In the genomic region with DNA sequence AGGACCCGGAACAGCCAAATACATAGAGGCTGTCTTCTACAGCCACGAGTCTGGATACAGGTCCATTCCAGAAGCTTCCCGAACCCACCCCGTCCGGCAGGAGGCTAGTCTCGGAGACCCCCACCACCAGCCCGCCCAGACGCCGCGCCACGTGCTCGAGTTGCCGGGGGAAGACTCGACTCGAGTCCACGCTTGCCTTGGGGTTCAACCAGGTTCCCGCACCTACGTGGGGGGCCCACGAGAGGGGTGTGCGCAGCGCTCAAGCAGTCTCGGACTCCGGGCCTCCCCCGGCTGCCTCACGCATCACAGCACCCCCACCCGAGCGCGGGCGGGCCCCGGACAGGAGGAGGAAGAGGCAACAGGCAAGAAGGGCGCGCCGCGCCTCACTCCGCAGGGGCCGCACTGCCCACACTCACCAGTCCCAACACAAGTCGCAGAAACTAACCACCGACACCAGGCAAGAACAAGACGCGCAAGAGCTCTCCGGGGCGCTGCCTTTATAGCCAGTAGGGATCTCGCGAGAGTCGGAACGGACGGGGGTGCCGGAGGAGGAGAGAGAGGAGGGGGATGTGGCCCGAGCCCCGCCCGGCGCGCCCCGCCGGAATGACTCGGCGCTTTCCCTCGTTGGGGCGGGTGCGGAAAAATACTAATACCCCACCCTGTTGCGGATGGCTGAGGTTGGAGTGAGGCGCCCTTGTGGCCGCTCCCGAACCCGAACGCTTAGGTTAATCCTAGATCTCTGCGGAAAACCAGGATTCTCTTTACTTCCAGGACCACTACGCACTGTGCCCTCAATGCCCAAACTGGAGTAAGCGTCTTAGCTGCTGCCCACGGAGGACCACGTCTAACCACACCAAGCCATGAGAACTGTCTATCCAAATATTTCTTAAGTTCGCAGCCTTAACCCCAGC, we compare ENCODE assay signal across 8 cellular contexts. TPM values are rescaled to one million over a fixed set of nuclear protein-coding genes. Genes with fewer than 3 reads are reported as not detected.
DNase-seq lines count a peak whose midpoint lies in the region; ATAC-seq, FAIRE-seq and TF ChIP-seq lines count a peak whose summit lies in the region.

A gene (minus strand): TSS at position 472 of the 911 bp plus-strand sequence. CDS start 2,841 bp downstream, outside the sequence.

- H3K27ac ChIP-seq in VCaP: peak within 1 kb of the TSS; percentile 87
- peak within 1 kb of the TSS; percentile 89 to 94 for H3K27ac ChIP-seq in breast epithelium
- peak within 1 kb of the TSS; percentile 96 for H3K27ac ChIP-seq in iPS-20b (ENCODE audit: low read length)
- peak within 1 kb of the TSS; percentile 89 to 92 for H3K27ac ChIP-seq in small intestine (ENCODE audit: low read depth in 1 of 2, low read length in 1 of 2)

- FAIRE-seq in A204.1 (lab: Jason Lieb, UNC): peak; percentile 25
- FAIRE-seq in small intestine (lab: Jason Lieb, UNC): no peak

- H3K4me1 ChIP-seq in breast epithelium: peaks cover 5 to 14% of the 10 kb centered on the region in 2 donors
- H3K4me1 ChIP-seq in iPS-20b (ENCODE audit: insufficient read depth, low read length): peaks cover 10% of the 10 kb centered on the region; the same call in 1 of the 2 replicates
- H3K4me1 ChIP-seq in small intestine (ENCODE audit: control insufficient read depth in 2 of 2, insufficient read depth in 1 of 2, low read depth in 1 of 2, low read length in 1 of 2): no peaks in the 10 kb centered on the region

- peak; percentile 99 for TF ChIP-seq POLR2A in breast epithelium (IDR thresholded peaks at IDR 0.05)

- intact Hi-C loops in breast epithelium (cut with DNase I; ENCODE audit: low total_unique reads): no loop called here

- DNase-seq in NCI-H2171 (lab: John Stamatoyannopoulos, UW): peak; percentile 66
- peak; percentile 95 to 99 for DNase-seq in breast epithelium (ENCODE audit: low spot score in 2 of 2)
- DNase-seq in small intestine: peak; percentile 98

- TF ChIP-seq CTCF in VCaP (conservative IDR thresholded peaks at IDR 0.05): no peak
- TF ChIP-seq CTCF in breast epithelium (IDR thresholded peaks at IDR 0.05): peak; percentile 16 to 39 (median 28)

- H3K9ac ChIP-seq in iPS-20b (ENCODE audit: low read depth, low read length): peak within 1 kb of the TSS; percentile 98

- no peaks in the 10 kb centered on the region for H3K9me3 ChIP-seq in breast epithelium
- no peaks in the 10 kb centered on the region for H3K9me3 ChIP-seq in iPS-20b (ENCODE audit: insufficient read depth, low read depth, low read length)
- H3K9me3 ChIP-seq in small intestine (ENCODE audit: control insufficient read depth, low read depth): no peaks in the 10 kb centered on the region

- H3K27me3 ChIP-seq in breast epithelium: no peaks in the 10 kb centered on the region
- no peaks in the 10 kb centered on the region for H3K27me3 ChIP-seq in iPS-20b (ENCODE audit: insufficient read depth, low read length)
- no peaks in the 10 kb centered on the region for H3K27me3 ChIP-seq in small intestine (ENCODE audit: control insufficient read depth in 2 of 2, insufficient read depth in 2 of 2, low read length in 2 of 2)

- H3K4me3 ChIP-seq in breast epithelium (peak within 1 kb of the TSS; percentile 85 to 97 (median 86)), iPS-20b (ENCODE audit: low read length) (peak within 1 kb of the TSS; percentile 93), small intestine (ENCODE audit: low read depth in 1 of 2, low read length in 2 of 2) (peak within 1 kb of the TSS; percentile 79 to 87)

- ATAC-seq in GM18861 (IDR thresholded peaks at IDR 0.05; ENCODE audit: unreplicated experiment) (peak; percentile 82), HG03097 (IDR thresholded peaks at IDR 0.05; ENCODE audit: low FRiP score, unreplicated experiment) (peak; percentile 79)

- 0 to 1% (median 1%) methylated on average over 68 to 72 of the region's 72 CpGs for WGBS in small intestine, 3 donors

- H3K36me3 ChIP-seq in breast epithelium: no peaks in the 10 kb centered on the region
- peaks cover 31% of the 10 kb centered on the region for H3K36me3 ChIP-seq in iPS-20b (ENCODE audit: insufficient read depth, low read depth, low read length)
- peaks cover 3 to 4% of the 10 kb centered on the region in 2 donors for H3K36me3 ChIP-seq in small intestine (ENCODE audit: control insufficient read depth in 2 of 2, insufficient read depth in 2 of 2, low read length in 2 of 2)

RNA-seq across cellular contexts. Expression of the gene that starts here (rescaled TPM):
- 100 to 1,000 TPM; 178 to 313 (median 308) TPM for total RNA-seq in breast epithelium
- 1,000 to 10,000 TPM in 1 of 3 donors, 100 to 1,000 TPM in 2; 677 to 1,200 (median 884) TPM for polyA plus RNA-seq in small intestine

Comparison
In these comparisons a context has a peak if more than half of its experiments do, and no peak if none do; other contexts are left out.
1. Peak in every context shown above with its lines: DNase-seq, ATAC-seq, H3K4me3 ChIP-seq and H3K27ac ChIP-seq.